In genomic region chr6:35477028-35477427, GRCh38 we compare ENCODE assay signal across 21 cellular contexts. TPM values are rescaled to one million over a fixed set of nuclear protein-coding genes. Genes with fewer than 3 reads are reported as not detected.
"Had no signal": no experiment of that assay in that cellular context is flagged by ENCODE, and none has a peak within 500 bp of the region (broad histone marks: within the 10 kb centered on the region; RNA-seq: fewer than 3 reads in every experiment).

No MANE protein-coding gene starts in this region.

- H3K27me3 Mint-ChIP-seq: activated CD4-positive, alpha-beta T cell treated with anti-CD3 and anti-CD28 coated beads, Interleukin-2, amount 10 ng/mL, durations not matched to agents 7 days and 5 days had no signal

- DNase-seq: activated CD4-positive, alpha-beta T cell treated with anti-CD3 and anti-CD28 coated beads, Interleukin-2, amount 10 ng/mL, durations not matched to agents 7 days and 5 days; activated CD8-positive, alpha-beta memory T cell treated with anti-CD3 and anti-CD28 coated beads, Interleukin-2, amount 50 U/mL, for 4 hours; activated gamma-delta T cell treated with Interleukin-2 at 50 U/mL for 16 hours; adrenal gland; effector memory CD4-positive, alpha-beta T cell; esophagus squamous epithelium; heart right ventricle; kidney glomerular epithelial cell; left ventricle myocardium inferior; mammary epithelial cell; midbrain; occipital lobe; posterior cingulate gyrus; spleen; stimulated activated naive CD4-positive, alpha-beta T cell; T1000 had no signal

- ATAC-seq: activated CD4-positive, CD25-positive, alpha-beta regulatory T cell treated with anti-CD3 and anti-CD28 coated beads, Interleukin-2, amount 50 U/mL, for 24 hours; heart right ventricle had no signal

- H3K27me3 ChIP-seq: adrenal gland, esophagus squamous epithelium, heart right ventricle, spleen had no signal

- H3K4me3 Mint-ChIP-seq: activated CD4-positive, alpha-beta T cell treated with anti-CD3 and anti-CD28 coated beads, Interleukin-2, amount 10 ng/mL, durations not matched to agents 7 days and 5 days; activated T-helper 1 cell treated with anti-CD3 and anti-CD28 coated beads, Interleukin-12 subunit alpha, Interleukin-12 subunit beta, Interleukin-2, Interleukin-4 antibody, amounts not matched to agents 30 ng/mL and 10 ng/mL and 1 ng/mL, durations not matched to agents 14 hours and 24 hours and 36 hours; nephron had no signal

- H3K9me3 Mint-ChIP-seq: activated CD4-positive, alpha-beta T cell treated with anti-CD3 and anti-CD28 coated beads, Interleukin-2, amount 10 ng/mL, durations not matched to agents 7 days and 5 days; activated naive CD4-positive, alpha-beta T cell treated with anti-CD3 and anti-CD28 coated beads, Interleukin-2, amount 50 U/mL, for 72 hours; activated T-helper 1 cell treated with anti-CD3 and anti-CD28 coated beads, Interleukin-12 subunit alpha, Interleukin-12 subunit beta, Interleukin-2, Interleukin-4 antibody, amounts not matched to agents 30 ng/mL and 10 ng/mL and 1 ng/mL, durations not matched to agents 14 hours and 24 hours and 36 hours; nephron had no signal

- H3K27ac Mint-ChIP-seq: activated CD4-positive, alpha-beta T cell treated with anti-CD3 and anti-CD28 coated beads, Interleukin-2, amount 10 ng/mL, durations not matched to agents 7 days and 5 days; activated naive CD4-positive, alpha-beta T cell treated with anti-CD3 and anti-CD28 coated beads, Interleukin-2, amount 50 U/mL, for 72 hours had no signal

- H3K4me3 ChIP-seq: adrenal gland, esophagus squamous epithelium, heart right ventricle, left ventricle myocardium inferior, spleen had no signal

- H3K9me3 ChIP-seq: adrenal gland, esophagus squamous epithelium, heart right ventricle, left ventricle myocardium inferior, spleen had no signal

- H3K27ac ChIP-seq: adrenal gland, esophagus squamous epithelium, heart right ventricle, left ventricle myocardium inferior, spleen had no signal

RNA-seq across cellular contexts. Expression of gene TULP1, which starts 35.7 kb away (rescaled TPM):
- total RNA-seq: activated CD4-positive, alpha-beta T cell treated with anti-CD3 and anti-CD28 coated beads, Interleukin-2, amount 10 ng/mL, durations not matched to agents 7 days and 5 days; activated naive CD4-positive, alpha-beta T cell treated with anti-CD3 and anti-CD28 coated beads, Interleukin-2, amount 50 U/mL, for 72 hours; activated T-helper 1 cell treated with anti-CD3 and anti-CD28 coated beads, Interleukin-12 subunit alpha, Interleukin-12 subunit beta, Interleukin-2, Interleukin-4 antibody, amounts not matched to agents 30 ng/mL and 10 ng/mL and 1 ng/mL, durations not matched to agents 14 hours and 24 hours and 36 hours; adrenal gland; esophagus squamous epithelium; heart right ventricle; left ventricle myocardium inferior; mammary epithelial cell; renal cortical epithelial cell; spleen had no signal
- polyA plus RNA-seq: mammary epithelial cell had no signal
